28 cellular contexts compared by ENCODE assay signal in genomic region chr10:108662975-108663374, GRCh38.
"Had no signal": no experiment of that assay in that cellular context is flagged by ENCODE, and none has a peak within 500 bp of the region (broad histone marks: within the 10 kb centered on the region; RNA-seq: fewer than 3 reads in every experiment).

No MANE protein-coding gene starts in this region.

- H3K27me3 Mint-ChIP-seq: dendritic cell treated with granulocyte-macrophage colony-stimulating factor and Interleukin-4, amounts not matched to agents 40 ng/mL and 50 ng/mL, for 4 days; naive B cell; natural killer cell treated with Interleukin-12 subunit alpha and Interleukin-12 subunit beta and Interleukin-15 and Interleukin-18, amount 100 ng/mL, for 72 hours; progenitor cell of endocrine pancreas; type B pancreatic cell had no signal

- H3K36me3 ChIP-seq: gastrocnemius medialis, left lung, sigmoid colon, tibial artery had no signal

- H3K79me2 ChIP-seq: parathyroid adenoma had no signal

- H3K4me1 Mint-ChIP-seq: naive B cell; stimulated activated effector memory CD8-positive, alpha-beta T cell treated with anti-CD3 and anti-CD28 coated beads, Interleukin-12 subunit alpha, Interleukin-12 subunit beta, amount 100 ng/mL, for 72 hours had no signal

- H3K9me3 ChIP-seq: gastrocnemius medialis, left lung, mucosa of descending colon, sigmoid colon, testis, tibial artery had no signal

- DNase-seq: effector CD8-positive, alpha-beta T cell; endodermal cell; foreskin fibroblast; gastrocnemius medialis; head of caudate nucleus; kidney; left lung; mesenchymal stem cell; mucosa of descending colon; naive B cell; right cardiac atrium; sigmoid colon; stimulated activated CD4-positive, alpha-beta T cell treated with anti-CD3 and anti-CD28 coated beads, Interleukin-2, amount 100 ng/mL, for 24 hours; stimulated activated CD4-positive, alpha-beta T cell treated with anti-CD3 and anti-CD28 coated beads, Interleukin-4, amount 100 ng/mL, for 24 hours; stimulated activated naive CD4-positive, alpha-beta T cell treated with Interleukin-2 at 50 U/mL for 16 hours; substantia nigra; testis; tibial artery had no signal

- H3K4me3 ChIP-seq: gastrocnemius medialis, left lung, mucosa of descending colon, sigmoid colon, testis, tibial artery had no signal

- H3K4me1 ChIP-seq: gastrocnemius medialis, left lung, parathyroid adenoma, sigmoid colon, testis, tibial artery had no signal

- ATAC-seq: esophagus mucosa; gastrocnemius medialis; left lung; mucosa of descending colon; natural killer cell treated with Interleukin-12 subunit alpha and Interleukin-12 subunit beta and Interleukin-15 and Interleukin-18, amount 100 ng/mL, for 72 hours; right cardiac atrium; stimulated activated effector memory CD8-positive, alpha-beta T cell treated with anti-CD3 and anti-CD28 coated beads, Interleukin-12 subunit alpha, Interleukin-12 subunit beta, amount 100 ng/mL, for 72 hours had no signal

- H3K27me3 ChIP-seq: gastrocnemius medialis, left lung, sigmoid colon, testis, tibial artery had no signal

- H3K27ac Mint-ChIP-seq: dendritic cell treated with granulocyte-macrophage colony-stimulating factor and Interleukin-4, amounts not matched to agents 40 ng/mL and 50 ng/mL, for 4 days; endodermal cell; mesothelial cell of epicardium; natural killer cell treated with Interleukin-12 subunit alpha and Interleukin-12 subunit beta and Interleukin-15 and Interleukin-18, amount 100 ng/mL, for 72 hours; stimulated activated effector memory CD8-positive, alpha-beta T cell treated with anti-CD3 and anti-CD28 coated beads, Interleukin-12 subunit alpha, Interleukin-12 subunit beta, amount 100 ng/mL, for 72 hours; type B pancreatic cell had no signal

- H3K4me3 Mint-ChIP-seq: dendritic cell treated with granulocyte-macrophage colony-stimulating factor and Interleukin-4, amounts not matched to agents 40 ng/mL and 50 ng/mL, for 4 days; endodermal cell; mesothelial cell of epicardium; naive B cell; natural killer cell treated with Interleukin-12 subunit alpha and Interleukin-12 subunit beta and Interleukin-15 and Interleukin-18, amount 100 ng/mL, for 72 hours; neural crest cell; stimulated activated effector memory CD8-positive, alpha-beta T cell treated with anti-CD3 and anti-CD28 coated beads, Interleukin-12 subunit alpha, Interleukin-12 subunit beta, amount 100 ng/mL, for 72 hours; type B pancreatic cell had no signal

- H3K27ac ChIP-seq: epithelial cell of prostate, gastrocnemius medialis, left lung, parathyroid adenoma, sigmoid colon, testis, tibial artery had no signal

- H3K9ac ChIP-seq: parathyroid adenoma had no signal

- H3K36me3 Mint-ChIP-seq: mesothelial cell of epicardium; naive B cell; natural killer cell treated with Interleukin-12 subunit alpha and Interleukin-12 subunit beta and Interleukin-15 and Interleukin-18, amount 100 ng/mL, for 72 hours; stimulated activated effector memory CD8-positive, alpha-beta T cell treated with anti-CD3 and anti-CD28 coated beads, Interleukin-12 subunit alpha, Interleukin-12 subunit beta, amount 100 ng/mL, for 72 hours; type B pancreatic cell had no signal

- H3K9me3 Mint-ChIP-seq: dendritic cell treated with granulocyte-macrophage colony-stimulating factor and Interleukin-4, amounts not matched to agents 40 ng/mL and 50 ng/mL, for 4 days; endodermal cell; mesothelial cell of epicardium; neural crest cell; type B pancreatic cell had no signal

- H2AFZ ChIP-seq: parathyroid adenoma had no signal
